ENCODE assay signal across 23 cellular contexts in the genomic region with DNA sequence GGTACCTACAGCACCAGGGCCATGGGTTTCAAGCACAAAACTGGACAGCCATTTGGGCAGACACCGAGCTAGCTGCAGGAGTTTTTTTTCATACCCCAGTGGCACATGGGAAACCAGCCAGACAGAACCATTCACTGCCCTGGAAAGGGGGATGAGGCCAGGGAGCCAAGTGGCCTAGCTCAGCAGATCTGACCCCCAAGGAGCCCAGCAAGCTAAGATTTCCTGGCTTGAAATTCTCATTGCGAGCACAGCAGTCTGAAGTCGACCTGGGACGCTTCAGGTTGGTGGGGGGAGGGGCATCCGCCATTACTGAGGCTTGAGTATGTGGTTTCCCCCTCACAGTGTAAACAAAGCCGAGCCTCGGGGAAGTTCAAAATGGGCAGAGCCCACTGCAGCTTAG.
DNase-seq lines count a peak whose midpoint lies in the region; ATAC-seq, FAIRE-seq and TF ChIP-seq lines count a peak whose summit lies in the region.
"Had no signal": no experiment of that assay in that cellular context is flagged by ENCODE, and none has a peak within 500 bp of the region (broad histone marks: within the 10 kb centered on the region; RNA-seq: fewer than 3 reads in every experiment).

No MANE protein-coding gene starts in this region.

- H2BK15ac ChIP-seq in H1 (ENCODE audit: low read length) = no peak overlapping the region

- no peak overlapping the region for H3K23ac ChIP-seq in H1 (ENCODE audit: insufficient read length)

- H2AFZ ChIP-seq in OCI-LY1 (ENCODE audit: low read length) = no peak overlapping the region
- no peak overlapping the region; the same call in 1 of the 2 replicates for H2AFZ ChIP-seq in H1 (ENCODE audit: low read length)

- H4K5ac ChIP-seq in H1 (ENCODE audit: insufficient read length, low read depth, low read length) = no peak overlapping the region

- no peak overlapping the region for H3K4ac ChIP-seq in H1 (replicated peaks; ENCODE audit: insufficient read length, low read depth, low read length)

- H2BK5ac ChIP-seq in H1 (ENCODE audit: low read depth, low read length) = no peak overlapping the region

- no peak overlapping the region for H3K27ac ChIP-seq in OCI-LY1 (ENCODE audit: low read depth, low read length, poor library complexity, severe bottlenecking)
- H3K27ac ChIP-seq in H1 (ENCODE audit: low read depth, low read length) = no peak overlapping the region
- no peak overlapping the region for H3K27ac ChIP-seq in RWPE1

- ATAC-seq in GM18868 (IDR thresholded peaks at IDR 0.05; ENCODE audit: unreplicated experiment) = no peak

- H4K8ac ChIP-seq in H1 (ENCODE audit: extremely low read depth, insufficient read depth, low read length) = no peak overlapping the region

- POLR2A ChIA-PET in H1 (lab: Charles Lee; ENCODE audit: partially characterized antibody) = no interaction called here
- POLR2A ChIA-PET in RWPE1 (lab: Yijun Ruan, JAX; ENCODE audit: low non-redundant PET) = no interaction called here

- H3K14ac ChIP-seq in H1 (ENCODE audit: insufficient read length) = no peak overlapping the region

- H2AK5ac ChIP-seq in H1 (ENCODE audit: low read depth, low read length) = no peak overlapping the region

- no peak overlapping the region for H3K4me3 ChIP-seq in Jurkat, Clone E6-1 (ENCODE audit: low read length)
- H3K4me3 ChIP-seq in OCI-LY1 (ENCODE audit: low read depth, low read length, poor library complexity, severe bottlenecking) (no peak overlapping the region), H1 (ENCODE audit: extremely low read depth in 1 of 4, insufficient read depth in 2 of 4, low read depth in 3 of 4, low read length in 4 of 4) (no peak overlapping the region)

- TF ChIP-seq CTCF in OCI-LY1 (IDR thresholded peaks at IDR 0.05; ENCODE audit: low read length) = no peak
- TF ChIP-seq CTCF in H1 (IDR thresholded peaks at IDR 0.05; ENCODE audit: control extremely low read depth in 1 of 3, insufficient read depth in 1 of 3, low read depth in 1 of 3, low read length in 3 of 3) = no peak
- TF ChIP-seq CTCF in RWPE1 (conservative IDR thresholded peaks at IDR 0.05; ENCODE audit: low read depth) = no peak

- H3K27me3 ChIP-seq in OCI-LY1 (ENCODE audit: insufficient read depth, low read length) (no peaks in the 10 kb centered on the region), H1 (replicated peaks in 1 of 4; ENCODE audit: control insufficient read depth in 3 of 4, extremely low read depth in 1 of 4, insufficient read depth in 3 of 4, low read length in 3 of 4) (no peaks in the 10 kb centered on the region)
- H3K27me3 ChIP-seq: BE2C had no signal

- DNase-seq in Jurkat, Clone E6-1 (ENCODE audit: low read depth, low spot score) = peak; percentile 12
- DNase-seq in H1 (ENCODE audit: low read depth in 1 of 2, low spot score in 2 of 2) (no peak), RWPE1 (ENCODE audit: low spot score) (no peak), RKO (ENCODE audit: low spot score) (no peak), NCI-H187 treated with DMSO at 0.1 percent for 48 hours (lab: John Stamatoyannopoulos, UW) (no peak)
- DNase-seq: ACHN; BE2C; C1 segment of cervical spinal cord; CD4-positive, CD25-positive, alpha-beta regulatory T cell; COR-L47; DMS 273 treated with DMSO at 0.1 percent for 48 hours; DMS53; DND-41; EL; GOT3; H9 had no signal

- no peaks in the 10 kb centered on the region for H3K36me3 ChIP-seq in OCI-LY1 (ENCODE audit: insufficient read depth, low read length)
- no peaks in the 10 kb centered on the region for H3K36me3 ChIP-seq in H1 (ENCODE audit: control insufficient read depth in 2 of 4, insufficient read depth in 4 of 4, low read length in 3 of 4)
- H3K36me3 ChIP-seq: BE2C had no signal

- peak overlapping the region; percentile 19; the same call in 1 of the 2 replicates for H3K4me2 ChIP-seq in OCI-LY1 (ENCODE audit: low read length)
- no peak overlapping the region for H3K4me2 ChIP-seq in H1 (ENCODE audit: insufficient read depth in 1 of 2, low read depth in 2 of 2, low read length in 2 of 2)

- TF ChIP-seq POLR2A in H1 (IDR thresholded peaks at IDR 0.05; ENCODE audit: control extremely low read depth in 1 of 2, low read depth in 2 of 2, low read length in 2 of 2) = no peak

- H3K18ac ChIP-seq in H1 (ENCODE audit: extremely low read depth, low read length) = no peak overlapping the region

- CTCF ChIA-PET in H1 (lab: Charles Lee; ENCODE audit: partially characterized antibody) = interaction anchor here (1.4 to 3.0 kb wide), 3 partner anchors 25 to 30 kb away, joined by 3 to 13 read pairs (median 4); no protein-coding TSS in a partner anchor
- CTCF ChIA-PET in RWPE1 (lab: Yijun Ruan, JAX) = no interaction called here

- no peak overlapping the region for H2BK20ac ChIP-seq in H1 (ENCODE audit: low read length)

- no peak for TF ChIP-seq EP300 in H1 (IDR thresholded peaks at IDR 0.05; ENCODE audit: borderline replicate concordance in 1 of 2, low read depth in 2 of 2, low read length in 2 of 2)

- no peaks in the 10 kb centered on the region for H3F3A ChIP-seq in OCI-LY1 (ENCODE audit: insufficient read depth, low read length)

- no peak for FAIRE-seq in H1 (lab: Jason Lieb, UNC)
- FAIRE-seq: A204.1, G401.6, GM12892, GM18507, HTR-8/SVneo had no signal

- no peaks in the 10 kb centered on the region for H3K9me2 ChIP-seq in OCI-LY1 (ENCODE audit: low read depth, low read length)

- TF ChIP-seq RAD21 in H1 (IDR thresholded peaks at IDR 0.05 in 1 of 2, conservative IDR thresholded peaks at IDR 0.05 in 1 of 2; ENCODE audit: low read depth in 2 of 2, low read length in 2 of 2) = no peak

- no peak overlapping the region for H3K56ac ChIP-seq in H1 (replicated peaks; ENCODE audit: insufficient read length, low read depth, low read length)

- no peak overlapping the region for H4K91ac ChIP-seq in H1 (replicated peaks; ENCODE audit: insufficient read length, low read length)

- H3K9ac ChIP-seq in OCI-LY1 (ENCODE audit: low read length) = no peak overlapping the region
- H3K9ac ChIP-seq in H1 (replicated peaks in 1 of 4; ENCODE audit: extremely low read depth in 1 of 4, low read depth in 3 of 4, low read length in 3 of 4) = no peak overlapping the region

- H4K20me1 ChIP-seq in OCI-LY1 (ENCODE audit: insufficient read depth, low read length) = no peaks in the 10 kb centered on the region
- no peaks in the 10 kb centered on the region for H4K20me1 ChIP-seq in H1 (replicated peaks in 1 of 2; ENCODE audit: control insufficient read depth in 1 of 2, insufficient read depth in 2 of 2, low read length in 2 of 2)

- 80% methylated on average over 7 of the region's 7 CpGs; no CpG with 5 or more reads in 1 of the 2 experiments for WGBS in H1 (ENCODE audit: extremely low coverage in 1 of 2, insufficient coverage in 1 of 2, insufficient read length in 1 of 2, insufficient replicate concordance in 2 of 2, low coverage in 1 of 2, low lambda C conversion rate in 2 of 2, missing lambda C conversion rate in 1 of 2), 2 experiments

- no peaks in the 10 kb centered on the region for H3K79me1 ChIP-seq in H1 (ENCODE audit: low read depth, low read length)

- H3K23me2 ChIP-seq in H1 (ENCODE audit: low read depth, low read length) = no peaks in the 10 kb centered on the region

- no peak overlapping the region for H2BK120ac ChIP-seq in H1 (replicated peaks; ENCODE audit: low read depth, low read length)

- no peaks in the 10 kb centered on the region for H3K9me3 ChIP-seq in OCI-LY1 (ENCODE audit: low read length)
- H3K9me3 ChIP-seq in H1 (ENCODE audit: insufficient read depth in 2 of 2, low read depth in 1 of 2, low read length in 1 of 2) = no peaks in the 10 kb centered on the region
- H3K9me3 ChIP-seq: BE2C had no signal

- H3K79me2 ChIP-seq in OCI-LY1 (ENCODE audit: insufficient read depth, low read length) (no peaks in the 10 kb centered on the region), H1 (ENCODE audit: control insufficient read depth in 1 of 2, insufficient read depth in 2 of 2, low read length in 2 of 2) (no peaks in the 10 kb centered on the region)

- no peak overlapping the region for H2BK12ac ChIP-seq in H1 (ENCODE audit: low read depth, low read length)

- no peaks in the 10 kb centered on the region for H3K4me1 ChIP-seq in OCI-LY1 (ENCODE audit: insufficient read depth, low read length, severe bottlenecking)
- no peaks in the 10 kb centered on the region for H3K4me1 ChIP-seq in H1 (replicated peaks in 1 of 4; ENCODE audit: control insufficient read depth in 3 of 4, insufficient read depth in 4 of 4, low read length in 3 of 4)
- H3K4me1 ChIP-seq: BE2C had no signal

TF ChIP-seq in H1, 55 proteins besides CTCF, POLR2A, EP300 and RAD21:
- TF ChIP-seq CEBPB (IDR thresholded peaks at IDR 0.05; ENCODE audit: low read depth, low read length) = no peak
- TF ChIP-seq YY1 (IDR thresholded peaks at IDR 0.05; ENCODE audit: low read depth, low read length) = 0 out of 2 replicates have a peak, but pooled peaks have one; percentile 30
TF ChIP-seq in H1: peak in this region for 1.
